8 cellular contexts compared by ENCODE assay signal in the genomic region with DNA sequence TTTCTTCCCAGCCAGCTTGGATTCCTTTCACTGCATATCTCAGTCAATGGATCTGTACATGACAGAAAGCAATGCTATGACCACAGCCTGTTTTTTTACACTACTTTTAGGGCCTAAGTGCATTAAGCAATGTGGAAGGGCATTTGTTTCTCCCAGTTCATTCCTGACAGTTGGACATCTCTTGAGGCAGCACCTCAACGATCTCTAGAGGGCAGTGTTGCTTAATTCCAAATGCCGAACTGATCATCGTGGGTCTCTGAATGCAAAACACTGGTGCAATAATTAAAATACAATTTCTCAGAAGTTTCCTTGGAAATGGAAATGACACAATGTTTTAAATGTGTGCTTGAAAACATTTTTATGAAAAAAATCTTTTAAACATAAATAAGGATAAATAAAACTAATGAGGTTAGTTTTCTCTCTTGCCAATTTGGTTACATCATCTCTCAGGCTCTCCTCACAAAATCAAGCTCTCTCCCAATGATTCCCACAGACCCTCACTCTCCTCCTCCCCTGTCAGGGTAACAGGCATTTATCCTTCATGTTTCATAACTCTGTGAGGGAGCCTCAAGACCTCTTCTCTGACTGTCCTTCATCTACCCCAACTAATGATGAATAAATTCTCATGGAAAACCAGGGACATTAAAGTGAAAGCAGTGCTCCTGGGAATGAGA.
DNase-seq lines count a peak whose midpoint lies in the region; ATAC-seq, FAIRE-seq and TF ChIP-seq lines count a peak whose summit lies in the region.

No MANE protein-coding gene starts in this region.

- H3K4me3 ChIP-seq in fibroblast of villous mesenchyme (ENCODE audit: low read depth, low read length), result peak overlapping the region; percentile 19

- CTCF ChIA-PET in activated CD4-positive, alpha-beta memory T cell treated with anti-CD3 and anti-CD28 coated beads for 36 hours (lab: Charles Lee), result interaction anchor here (0.6 to 2.5 kb wide), 9 partner anchors 17 to 1475 kb away, joined by 3 to 21 read pairs (median 3); no protein-coding TSS in a partner anchor

- H3K4me1 Mint-ChIP-seq in activated CD4-positive, alpha-beta memory T cell treated with anti-CD3 and anti-CD28 coated beads for 36 hours (ENCODE audit: low read depth), result peaks cover 10% of the 10 kb centered on the region
- peaks cover 8% of the 10 kb centered on the region for H3K4me1 Mint-ChIP-seq in neural crest cell

- ATAC-seq in HG02943 (IDR thresholded peaks at IDR 0.05; ENCODE audit: low read depth, unreplicated experiment), result peak; percentile 74

- peak; percentile 70 for DNase-seq in AG20443 (ENCODE audit: low spot score)
- no peak for DNase-seq in GM12892 (ENCODE audit: insufficient read length)
- DNase-seq in NCI-H2171 (lab: John Stamatoyannopoulos, UW), result peak; percentile 25
- peak; percentile 30 for DNase-seq in activated CD4-positive, alpha-beta memory T cell treated with anti-CD3 and anti-CD28 coated beads for 36 hours
- peak; percentile 72 for DNase-seq in fibroblast of villous mesenchyme (ENCODE audit: low read depth)
- DNase-seq in neural crest cell (ENCODE audit: low read depth, low spot score), result peak; percentile 48
- no peak for DNase-seq in KG1 (lab: John Stamatoyannopoulos, UW)

- peaks cover 2% of the 10 kb centered on the region for H3K27me3 Mint-ChIP-seq in activated CD4-positive, alpha-beta memory T cell treated with anti-CD3 and anti-CD28 coated beads for 36 hours
- no peaks in the 10 kb centered on the region for H3K27me3 Mint-ChIP-seq in neural crest cell (ENCODE audit: low read depth)

- H3K36me3 Mint-ChIP-seq in activated CD4-positive, alpha-beta memory T cell treated with anti-CD3 and anti-CD28 coated beads for 36 hours, result no peaks in the 10 kb centered on the region
- H3K36me3 Mint-ChIP-seq in neural crest cell (ENCODE audit: low read depth), result no peaks in the 10 kb centered on the region

- POLR2A ChIA-PET in activated CD4-positive, alpha-beta memory T cell treated with anti-CD3 and anti-CD28 coated beads for 36 hours (lab: Charles Lee), result no interaction called here

- H3K9me3 Mint-ChIP-seq in activated CD4-positive, alpha-beta memory T cell treated with anti-CD3 and anti-CD28 coated beads for 36 hours, result no peaks in the 10 kb centered on the region
- H3K9me3 Mint-ChIP-seq in neural crest cell, result no peaks in the 10 kb centered on the region

- H3K4me3 Mint-ChIP-seq in activated CD4-positive, alpha-beta memory T cell treated with anti-CD3 and anti-CD28 coated beads for 36 hours, result no peak overlapping the region
- H3K4me3 Mint-ChIP-seq in neural crest cell, result no peak overlapping the region

- TF ChIP-seq CTCF in fibroblast of villous mesenchyme (IDR thresholded peaks at IDR 0.05; ENCODE audit: insufficient read depth, low read depth, low read length) (peak; percentile 83), neural crest cell (conservative IDR thresholded peaks at IDR 0.05) (peak; percentile 83)

- FAIRE-seq in GM12892 (lab: Jason Lieb, UNC), result peak; percentile 69

- intact Hi-C loops in activated CD4-positive, alpha-beta memory T cell treated with anti-CD3 and anti-CD28 coated beads for 36 hours (cut with micrococcal nuclease), result loop anchor here (1.0 kb wide), 2 partner anchors 405 to 432 kb away; no protein-coding TSS in a partner anchor

- H3K27ac Mint-ChIP-seq in activated CD4-positive, alpha-beta memory T cell treated with anti-CD3 and anti-CD28 coated beads for 36 hours, result no peak overlapping the region
- H3K27ac Mint-ChIP-seq in neural crest cell (ENCODE audit: unreplicated experiment), result no peak overlapping the region

- TF ChIP-seq POLR2A in GM12892 (IDR thresholded peaks at IDR 0.05; ENCODE audit: low read depth, low read length), result no peak

Comparison
In these comparisons a context has a peak if more than half of its experiments do, and no peak if none do; other contexts are left out.
1. DNase-seq: peak in AG20443 (single experiment), NCI-H2171 (single experiment), activated CD4-positive, alpha-beta memory T cell treated with anti-CD3 and anti-CD28 coated beads for 36 hours (single experiment), fibroblast of villous mesenchyme (single experiment) and neural crest cell (single experiment); none in GM12892 (single experiment) and KG1 (single experiment).